8 cellular contexts compared by ENCODE assay signal in genomic region chr7:74355091-74355490, GRCh38.
A peak's percentile ranks its signal among the peaks of the same experiment; 100 is the strongest.
DNase-seq lines count a peak whose midpoint lies in the region; ATAC-seq and TF ChIP-seq lines count a peak whose summit lies in the region.

No MANE protein-coding gene starts in this region.

- H3K27me3 Mint-ChIP-seq in endodermal cell (ENCODE audit: insufficient read depth): no peaks in the 10 kb centered on the region

- peak overlapping the region; percentile 39 for H3K27ac Mint-ChIP-seq in endodermal cell

- no peaks in the 10 kb centered on the region for H3K27me3 ChIP-seq in endodermal cell (ENCODE audit: control insufficient read depth, insufficient read depth, low read length, poor library complexity, severe bottlenecking)

- DNase-seq in SIG-M5 treated with dmso at 0.1 percent for 504 hours (lab: John Stamatoyannopoulos, UW; ENCODE audit: unreplicated experiment) (peak; percentile 15), SIG-M5 (lab: John Stamatoyannopoulos, UW) (no peak), OCI-M1 (lab: John Stamatoyannopoulos, UW) (peak; percentile 82), endodermal cell (no peak), smooth muscle cell of the brain vasculature (ENCODE audit: low read depth, low spot score) (peak; percentile 54), cerebellar cortex (ENCODE audit: low spot score) (no peak), NCI-H1694 treated with DMSO at 0.1 percent for 48 hours (lab: John Stamatoyannopoulos, UW) (no peak)

- no peak for ATAC-seq in HG02981 (IDR thresholded peaks at IDR 0.05; ENCODE audit: unreplicated experiment)

- H3K36me3 Mint-ChIP-seq in endodermal cell (ENCODE audit: low read depth): peaks cover 67% of the 10 kb centered on the region

- peaks cover 46% of the 10 kb centered on the region for H3K36me3 ChIP-seq in endodermal cell (ENCODE audit: control insufficient read depth, insufficient read depth, low read length)

- no peak overlapping the region for H3K9ac ChIP-seq in endodermal cell (ENCODE audit: extremely low read depth, low read length, poor library complexity, severe bottlenecking)

- H3K27ac ChIP-seq in endodermal cell (ENCODE audit: low read depth, low read length): no peak overlapping the region

- WGBS in endodermal cell (ENCODE audit: insufficient coverage in 1 of 2, insufficient read length in 1 of 2), 2 experiments: 90 to 94% methylated on average over 2 to 4 of the region's 4 CpGs

- peaks cover 10% of the 10 kb centered on the region for H3K9me3 ChIP-seq in endodermal cell (ENCODE audit: control insufficient read depth, low read length)

- H3K9me3 Mint-ChIP-seq in endodermal cell: peaks cover 4% of the 10 kb centered on the region

- H3K4me1 ChIP-seq in endodermal cell (ENCODE audit: control insufficient read depth, insufficient read depth, low read length): no peaks in the 10 kb centered on the region

- no peaks in the 10 kb centered on the region for H3K4me1 Mint-ChIP-seq in endodermal cell

- no peak overlapping the region for H3K4me3 Mint-ChIP-seq in endodermal cell

- H3K4me3 ChIP-seq in endodermal cell (ENCODE audit: low read length): no peak overlapping the region

- TF ChIP-seq CTCF in endodermal cell (conservative IDR thresholded peaks at IDR 0.05): no peak

Comparison
In these comparisons a context has a peak if more than half of its experiments do, and no peak if none do; other contexts are left out.
1. DNase-seq: peak in SIG-M5 treated with dmso at 0.1 percent for 504 hours (single experiment), OCI-M1 (single experiment) and smooth muscle cell of the brain vasculature (single experiment); none in SIG-M5 (single experiment), endodermal cell (single experiment), cerebellar cortex (single experiment) and NCI-H1694 treated with DMSO at 0.1 percent for 48 hours (single experiment).